In the genomic region with DNA sequence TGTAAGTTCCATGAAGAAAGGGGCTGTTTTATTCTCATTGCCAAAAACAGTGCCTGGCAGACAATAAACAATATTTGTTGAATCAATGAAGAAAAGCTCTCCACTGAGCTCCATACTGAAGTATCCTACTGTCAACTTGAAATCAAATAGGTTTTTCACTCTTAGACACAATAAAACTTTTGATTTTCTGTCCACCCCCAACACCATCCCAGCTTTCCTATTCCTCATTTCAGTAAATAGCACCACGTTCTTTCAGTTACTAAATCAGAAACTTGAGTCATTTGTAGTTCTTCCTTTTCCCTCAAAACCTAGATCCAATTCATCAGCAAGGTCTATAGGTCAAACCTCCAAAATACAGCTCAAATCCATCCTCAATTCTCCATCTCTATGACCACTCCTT, we compare ENCODE assay signal across 33 cellular contexts.
"Had no signal": no experiment of that assay in that cellular context is flagged by ENCODE, and none has a peak within 500 bp of the region (broad histone marks: within the 10 kb centered on the region; RNA-seq: fewer than 3 reads in every experiment).

No MANE protein-coding gene starts in this region.

- H3K27ac Mint-ChIP-seq: activated B cell treated with CpG ODN at 0.5 μM for 24 hours; activated CD4-positive, alpha-beta memory T cell treated with anti-CD3 and anti-CD28 coated beads for 36 hours; activated CD4-positive, alpha-beta T cell treated with anti-CD3 and anti-CD28 coated beads, Interleukin-2, amount 10 ng/mL, durations not matched to agents 24 days and 14 days; activated CD8-positive, alpha-beta T cell treated with anti-CD3 and anti-CD28 coated beads for 36 hours; activated naive CD4-positive, alpha-beta T cell treated with anti-CD3 and anti-CD28 coated beads for 36 hours; activated naive CD8-positive, alpha-beta T cell; activated naive CD8-positive, alpha-beta T cell treated with anti-CD3 and anti-CD28 coated beads, Interleukin-2, amount 50 U/mL, for 24 hours; activated T-cell treated with anti-CD3 and anti-CD28 coated beads, Interleukin-2, amount 50 U/mL, for 72 hours; activated T-helper 1 cell treated with anti-CD3 and anti-CD28 coated beads, Interleukin-12 subunit alpha, Interleukin-12 subunit beta, Interleukin-2, Interleukin-4 antibody, amounts not matched to agents 30 ng/mL and 10 ng/mL and 1 ng/mL, durations not matched to agents 14 hours and 24 hours and 36 hours; activated T-helper 2 cell treated with anti-CD3 and anti-CD28 coated beads, Interferon-gamma antibody, Interleukin-2, Interleukin-4, amounts not matched to agents 10 μg/mL and 5 μg/mL and 100 μg/mL, durations not matched to agents 14 hours and 24 hours and 36 hours; brain; T-helper 1 cell treated with Interleukin-12 subunit alpha and Interleukin-12 subunit beta and Interleukin-4 antibody, amounts not matched to agents 30 μg/mL and 1 μg/mL, for 36 hours; T-helper 2 cell treated with Interferon-gamma antibody and Interleukin-4, amounts not matched to agents 5 μg/mL and 100 μg/mL, for 36 hours had no signal

- ATAC-seq: activated CD8-positive, alpha-beta T cell treated with anti-CD3 and anti-CD28 coated beads for 36 hours; activated naive CD8-positive, alpha-beta T cell treated with anti-CD3 and anti-CD28 coated beads, Interleukin-2, amount 50 U/mL, for 24 hours; activated T-cell treated with anti-CD3 and anti-CD28 coated beads, Interleukin-2, amount 50 U/mL, for 72 hours had no signal

- H3K4me1 Mint-ChIP-seq: activated B cell treated with CpG ODN at 0.5 μM for 24 hours had no signal

- H3K4me3 Mint-ChIP-seq: activated B cell treated with CpG ODN at 0.5 μM for 24 hours; activated CD4-positive, alpha-beta memory T cell treated with anti-CD3 and anti-CD28 coated beads for 36 hours; activated CD4-positive, alpha-beta T cell treated with anti-CD3 and anti-CD28 coated beads, Interleukin-2, amount 10 ng/mL, durations not matched to agents 24 days and 14 days; activated CD8-positive, alpha-beta T cell treated with anti-CD3 and anti-CD28 coated beads for 36 hours; activated naive CD4-positive, alpha-beta T cell treated with anti-CD3 and anti-CD28 coated beads for 36 hours; activated naive CD8-positive, alpha-beta T cell; activated naive CD8-positive, alpha-beta T cell treated with anti-CD3 and anti-CD28 coated beads, Interleukin-2, amount 10 ng/mL, durations not matched to agents 7 days and 5 days; activated naive CD8-positive, alpha-beta T cell treated with anti-CD3 and anti-CD28 coated beads, Interleukin-2, amount 50 U/mL, for 24 hours; activated T-cell treated with anti-CD3 and anti-CD28 coated beads, Interleukin-2, amount 50 U/mL, for 72 hours; activated T-helper 1 cell treated with anti-CD3 and anti-CD28 coated beads, Interleukin-12 subunit alpha, Interleukin-12 subunit beta, Interleukin-2, Interleukin-4 antibody, amounts not matched to agents 30 ng/mL and 10 ng/mL and 1 ng/mL, durations not matched to agents 14 hours and 24 hours and 36 hours; brain; central memory CD8-positive, alpha-beta T cell; T-helper 1 cell treated with Interleukin-12 subunit alpha and Interleukin-12 subunit beta and Interleukin-4 antibody, amounts not matched to agents 30 μg/mL and 1 μg/mL, for 36 hours; T-helper 2 cell treated with Interferon-gamma antibody and Interleukin-4, amounts not matched to agents 5 μg/mL and 100 μg/mL, for 36 hours had no signal

- H3K27me3 Mint-ChIP-seq: activated B cell treated with CpG ODN at 0.5 μM for 24 hours; activated CD4-positive, alpha-beta memory T cell treated with anti-CD3 and anti-CD28 coated beads for 36 hours; activated CD4-positive, alpha-beta T cell treated with anti-CD3 and anti-CD28 coated beads, Interleukin-2, amount 10 ng/mL, durations not matched to agents 24 days and 14 days; activated CD8-positive, alpha-beta T cell treated with anti-CD3 and anti-CD28 coated beads for 36 hours; activated naive CD8-positive, alpha-beta T cell; activated naive CD8-positive, alpha-beta T cell treated with anti-CD3 and anti-CD28 coated beads, Interleukin-2, amount 50 U/mL, for 24 hours; central memory CD8-positive, alpha-beta T cell had no signal

- H3K9me3 Mint-ChIP-seq: activated B cell treated with CpG ODN at 0.5 μM for 24 hours; activated CD4-positive, alpha-beta memory T cell treated with anti-CD3 and anti-CD28 coated beads for 36 hours; activated CD8-positive, alpha-beta T cell treated with anti-CD3 and anti-CD28 coated beads for 36 hours; activated naive CD4-positive, alpha-beta T cell treated with anti-CD3 and anti-CD28 coated beads for 36 hours; activated naive CD8-positive, alpha-beta T cell treated with anti-CD3 and anti-CD28 coated beads, Interleukin-2, amount 10 ng/mL, durations not matched to agents 7 days and 5 days; activated naive CD8-positive, alpha-beta T cell treated with anti-CD3 and anti-CD28 coated beads, Interleukin-2, amount 50 U/mL, for 24 hours; activated T-cell treated with anti-CD3 and anti-CD28 coated beads, Interleukin-2, amount 50 U/mL, for 72 hours; activated T-helper 1 cell treated with anti-CD3 and anti-CD28 coated beads, Interleukin-12 subunit alpha, Interleukin-12 subunit beta, Interleukin-2, Interleukin-4 antibody, amounts not matched to agents 30 ng/mL and 10 ng/mL and 1 ng/mL, durations not matched to agents 14 hours and 24 hours and 36 hours; activated T-helper 2 cell treated with anti-CD3 and anti-CD28 coated beads, Interferon-gamma antibody, Interleukin-2, Interleukin-4, amounts not matched to agents 10 μg/mL and 5 μg/mL and 100 μg/mL, durations not matched to agents 14 hours and 24 hours and 36 hours; brain; central memory CD8-positive, alpha-beta T cell; T-helper 2 cell treated with Interferon-gamma antibody and Interleukin-4, amounts not matched to agents 5 μg/mL and 100 μg/mL, for 36 hours had no signal

- DNase-seq: activated B cell treated with CpG ODN at 0.5 μM for 24 hours; activated CD4-positive, alpha-beta memory T cell treated with anti-CD3 and anti-CD28 coated beads for 36 hours; activated CD4-positive, alpha-beta T cell treated with anti-CD3 and anti-CD28 coated beads for 4 hours; activated CD4-positive, alpha-beta T cell treated with anti-CD3 and anti-CD28 coated beads, Interleukin-2, amount 10 ng/mL, durations not matched to agents 24 days and 14 days; activated CD4-positive, alpha-beta T cell treated with anti-CD3 and anti-CD28 coated beads, Interleukin-2, amount 50 U/mL, for 1 hour; activated CD4-positive, alpha-beta T cell treated with anti-CD3 and anti-CD28 coated beads, Interleukin-2, amount 50 U/mL, for 4 hours; activated CD4-positive, CD25-positive, alpha-beta regulatory T cell treated with anti-CD3 and anti-CD28 coated beads, Interleukin-2, amount 50 U/mL, for 72 hours; activated CD8-positive, alpha-beta memory T cell treated with anti-CD3 and anti-CD28 coated beads, Interleukin-2, amount 50 U/mL, for 4 hours; activated CD8-positive, alpha-beta T cell treated with anti-CD3 and anti-CD28 coated beads for 36 hours; activated effector memory CD4-positive, alpha-beta T cell treated with Interleukin-2 at 50 U/mL for 16 hours; activated gamma-delta T cell; activated naive CD4-positive, alpha-beta T cell treated with anti-CD3 and anti-CD28 coated beads for 36 hours; activated naive CD4-positive, alpha-beta T cell treated with anti-CD3 and anti-CD28 coated beads, Interleukin-2, amount 50 U/mL, for 16 hours; activated naive CD8-positive, alpha-beta T cell treated with anti-CD3 and anti-CD28 coated beads, Interleukin-2, amount 10 ng/mL, durations not matched to agents 7 days and 5 days; activated naive CD8-positive, alpha-beta T cell treated with anti-CD3 and anti-CD28 coated beads, Interleukin-2, amount 50 U/mL, for 24 hours; activated T-cell treated with anti-CD3 and anti-CD28 coated beads for 4 hours; activated T-cell treated with anti-CD3 and anti-CD28 coated beads, Interleukin-2, amount 50 U/mL, for 1 hour; activated T-cell treated with anti-CD3 and anti-CD28 coated beads, Interleukin-2, amount 50 U/mL, for 72 hours; amygdala; anterior cingulate cortex; caudate nucleus; cerebellar nuclear complex; SW 1271; T-helper 1 cell; T-helper 2 cell; T-helper 9 cell had no signal
